Comparison of ENCODE assay signal across 8 cellular contexts in genomic region chr14:89303452-89304435, GRCh38.
DNase-seq lines count a peak whose midpoint lies in the region; ATAC-seq and TF ChIP-seq lines count a peak whose summit lies in the region.

No MANE protein-coding gene starts in this region.

- WGBS in heart left ventricle, 4 donors, result 7% methylated on average over 14 of the region's 14 CpGs

- DNase-seq in CD4-positive, CD25-positive, alpha-beta regulatory T cell, result peak in 2 of 3 donors; percentile 12 to 58
- DNase-seq in NCI-H2227 treated with DMSO at 0.1 percent for 48 hours (lab: John Stamatoyannopoulos, UW), result peak; percentile 54
- peak; percentile 16 for DNase-seq in activated naive CD8-positive, alpha-beta T cell treated with anti-CD3 and anti-CD28 coated beads, Interleukin-2, amount 50 U/mL, for 24 hours
- peak in 4 of 5 donors; percentile 54 to 76 (median 68) for DNase-seq in heart left ventricle
- DNase-seq in pons (ENCODE audit: low spot score), result peak; percentile 85
- DNase-seq in epidermal melanocyte (ENCODE audit: insufficient read length, low spot score), result no peak

- intact Hi-C loops in heart left ventricle (cut with DNase I), result loop anchor here in 7 of 10 donors (5.0 to 10.0 kb wide), 5 partner anchors 89 to 129 kb away; partner anchors contain the start of gene FOXN3 (in 6 of the 7)

- no peak for TF ChIP-seq CTCF in heart left ventricle (IDR thresholded peaks at IDR 0.05)

- H3K27me3 ChIP-seq in CD4-positive, CD25-positive, alpha-beta regulatory T cell (ENCODE audit: control insufficient read depth, insufficient read depth, low read length), result no peaks in the 10 kb centered on the region
- no peaks in the 10 kb centered on the region for H3K27me3 ChIP-seq in heart left ventricle

- peaks cover 7% of the 10 kb centered on the region for H3K36me3 ChIP-seq in CD4-positive, CD25-positive, alpha-beta regulatory T cell (ENCODE audit: control insufficient read depth, insufficient read depth, low read length)
- H3K36me3 ChIP-seq in heart left ventricle, result no peaks in the 10 kb centered on the region

- peaks cover 20 to 79% (median 66%) of the 10 kb centered on the region in 4 donors for H3K4me1 Mint-ChIP-seq in CD4-positive, CD25-positive, alpha-beta regulatory T cell
- H3K4me1 Mint-ChIP-seq in activated naive CD8-positive, alpha-beta T cell treated with anti-CD3 and anti-CD28 coated beads, Interleukin-2, amount 50 U/mL, for 24 hours, result peaks cover 65% of the 10 kb centered on the region

- H3K4me1 ChIP-seq in CD4-positive, CD25-positive, alpha-beta regulatory T cell (ENCODE audit: control insufficient read depth, insufficient read depth, low read length, poor library complexity, severe bottlenecking), result peaks cover 27% of the 10 kb centered on the region
- peaks cover 10 to 63% (median 43%) of the 10 kb centered on the region in 12 donors for H3K4me1 ChIP-seq in heart left ventricle

- peak overlapping the region; percentile 78 to 87 (median 86) for H3K27ac Mint-ChIP-seq in CD4-positive, CD25-positive, alpha-beta regulatory T cell
- H3K27ac Mint-ChIP-seq in activated naive CD8-positive, alpha-beta T cell treated with anti-CD3 and anti-CD28 coated beads, Interleukin-2, amount 50 U/mL, for 24 hours, result peak overlapping the region; percentile 90

- H3K27ac ChIP-seq in CD4-positive, CD25-positive, alpha-beta regulatory T cell (ENCODE audit: insufficient read depth, low read length, poor library complexity, severe bottlenecking), result peak overlapping the region; percentile 37
- H3K27ac ChIP-seq in heart left ventricle, result peak overlapping the region; percentile 63 to 95 (median 91)

- no peaks in the 10 kb centered on the region for H3K9me3 Mint-ChIP-seq in CD4-positive, CD25-positive, alpha-beta regulatory T cell
- no peaks in the 10 kb centered on the region for H3K9me3 Mint-ChIP-seq in activated naive CD8-positive, alpha-beta T cell treated with anti-CD3 and anti-CD28 coated beads, Interleukin-2, amount 50 U/mL, for 24 hours

- peak overlapping the region; percentile 1 to 87 (median 60) for H3K4me3 Mint-ChIP-seq in CD4-positive, CD25-positive, alpha-beta regulatory T cell
- peak overlapping the region; percentile 74 for H3K4me3 Mint-ChIP-seq in activated naive CD8-positive, alpha-beta T cell treated with anti-CD3 and anti-CD28 coated beads, Interleukin-2, amount 50 U/mL, for 24 hours

- H3K9me3 ChIP-seq in CD4-positive, CD25-positive, alpha-beta regulatory T cell (ENCODE audit: control insufficient read depth in 2 of 2, low read length in 2 of 2), result no peaks in the 10 kb centered on the region
- H3K9me3 ChIP-seq in heart left ventricle, result no peaks in the 10 kb centered on the region

- peaks cover 29% of the 10 kb centered on the region for H3K36me3 Mint-ChIP-seq in CD4-positive, CD25-positive, alpha-beta regulatory T cell
- peaks cover 29% of the 10 kb centered on the region for H3K36me3 Mint-ChIP-seq in activated naive CD8-positive, alpha-beta T cell treated with anti-CD3 and anti-CD28 coated beads, Interleukin-2, amount 50 U/mL, for 24 hours (ENCODE audit: low read depth)

- peak; percentile 35 to 60 for ATAC-seq in CD4-positive, CD25-positive, alpha-beta regulatory T cell (ENCODE audit: low read depth in 2 of 2)
- peak; percentile 51 for ATAC-seq in GM19025 (IDR thresholded peaks at IDR 0.05; ENCODE audit: low read depth, unreplicated experiment)
- peak; percentile 59 for ATAC-seq in HG03095 (IDR thresholded peaks at IDR 0.05; ENCODE audit: unreplicated experiment)
- ATAC-seq in activated naive CD8-positive, alpha-beta T cell treated with anti-CD3 and anti-CD28 coated beads, Interleukin-2, amount 50 U/mL, for 24 hours, result peak; percentile 56
- peak; percentile 79 to 89 (median 85) for ATAC-seq in heart left ventricle

- no peaks in the 10 kb centered on the region for H3K27me3 Mint-ChIP-seq in CD4-positive, CD25-positive, alpha-beta regulatory T cell
- no peaks in the 10 kb centered on the region for H3K27me3 Mint-ChIP-seq in activated naive CD8-positive, alpha-beta T cell treated with anti-CD3 and anti-CD28 coated beads, Interleukin-2, amount 50 U/mL, for 24 hours

- TF ChIP-seq POLR2A in heart left ventricle (IDR thresholded peaks at IDR 0.05), result no peak

- peak overlapping the region; percentile 31 for H3K4me3 ChIP-seq in CD4-positive, CD25-positive, alpha-beta regulatory T cell (ENCODE audit: low read depth, low read length)
- H3K4me3 ChIP-seq in heart left ventricle, result peak overlapping the region in 9 of 12 donors; percentile 13 to 38 (median 29)
